ENCODE assay signal across 8 cellular contexts in genomic region chr12:96501139-96501741, GRCh38. TPM values are rescaled to one million over a fixed set of nuclear protein-coding genes. Genes with fewer than 3 reads are reported as not detected.
A peak's percentile ranks its signal among the peaks of the same experiment; 100 is the strongest.
DNase-seq lines count a peak whose midpoint lies in the region; ATAC-seq and TF ChIP-seq lines count a peak whose summit lies in the region.

No MANE protein-coding gene starts in this region.

- H3K4me1 ChIP-seq in HEK293 (ENCODE audit: control insufficient read depth, insufficient read depth, low read length) (no peaks in the 10 kb centered on the region), MM.1S (ENCODE audit: low read length) (peaks cover 54% of the 10 kb centered on the region), gastrocnemius medialis (peaks cover 4 to 14% of the 10 kb centered on the region in 2 donors)

- H3K27ac ChIP-seq in HEK293 (ENCODE audit: extremely low read depth, low read depth, low read length) = no peak overlapping the region
- H3K27ac ChIP-seq in MM.1S (ENCODE audit: low read length) = peak overlapping the region; percentile 96
- peak overlapping the region; percentile 58 to 77 (median 66) for H3K27ac ChIP-seq in gastrocnemius medialis

- intact Hi-C loops in gastrocnemius medialis (cut with DNase I; ENCODE audit: low total_unique reads) = loop anchor here (5.0 kb wide), 1 partner anchor 99 kb away; the partner anchor contains the start of gene CDK17

- CTCF ChIA-PET in HEK293 (lab: Yijun Ruan, JAX) = interaction anchor here (0.6 to 2.2 kb wide), 4 partner anchors 12 to 439 kb away, joined by 3 to 9 read pairs (median 6); partner anchors contain the start of gene CFAP54
- CTCF ChIA-PET in activated CD4-positive, alpha-beta memory T cell treated with anti-CD3 and anti-CD28 coated beads, Interleukin-2, amount 10 ng/mL, durations not matched to agents 7 days and 5 days (lab: Charles Lee) = interaction anchor here (1.0 to 4.5 kb wide), 8 partner anchors 12 to 104 kb away, joined by 3 to 29 read pairs (median 5); partner anchors contain the start of genes CDK17 and CFAP54

- H3K4me3 ChIP-seq in HEK293 (ENCODE audit: low read depth, low read length) = no peak overlapping the region
- H3K4me3 ChIP-seq in MM.1S (ENCODE audit: low read length) = peak overlapping the region; percentile 18; the same call in 1 of the 2 replicates
- no peak overlapping the region for H3K4me3 ChIP-seq in foreskin fibroblast (ENCODE audit: low read depth in 1 of 2, low read length in 2 of 2)
- no peak overlapping the region for H3K4me3 ChIP-seq in gastrocnemius medialis

- no peaks in the 10 kb centered on the region for H4K20me1 ChIP-seq in MM.1S (ENCODE audit: insufficient read depth, low read length)

- peak overlapping the region; percentile 55 for H3K9ac ChIP-seq in MM.1S (ENCODE audit: low read length)

- peak; percentile 69 to 74 for ATAC-seq in gastrocnemius medialis

- H3K27ac Mint-ChIP-seq in activated CD4-positive, alpha-beta memory T cell treated with anti-CD3 and anti-CD28 coated beads, Interleukin-2, amount 10 ng/mL, durations not matched to agents 7 days and 5 days = peak overlapping the region; percentile 89

- H3K9me2 ChIP-seq in MM.1S (replicated peaks; ENCODE audit: insufficient read depth, low read length) = no peaks in the 10 kb centered on the region

- TF ChIP-seq POLR2A in gastrocnemius medialis (IDR thresholded peaks at IDR 0.05) = no peak

- DNase-seq in NCI-H510A treated with DMSO at 0.1 percent for 48 hours (lab: John Stamatoyannopoulos, UW) (peak; percentile 19), NCI-H510A (lab: John Stamatoyannopoulos, UW) (no peak), MM.1S (peak; percentile 85), foreskin fibroblast (peak; percentile 47 to 63), gastrocnemius medialis (peak in 1 of 2 donors; percentile 6), DMS79 treated with DMSO at 0.1 percent for 48 hours (lab: John Stamatoyannopoulos, UW) (no peak)
- peak; percentile 57 for DNase-seq in activated CD4-positive, alpha-beta memory T cell treated with anti-CD3 and anti-CD28 coated beads, Interleukin-2, amount 10 ng/mL, durations not matched to agents 7 days and 5 days

- H3K36me3 Mint-ChIP-seq in activated CD4-positive, alpha-beta memory T cell treated with anti-CD3 and anti-CD28 coated beads, Interleukin-2, amount 10 ng/mL, durations not matched to agents 7 days and 5 days (ENCODE audit: low read depth) = peaks cover 20% of the 10 kb centered on the region

- H3K4me1 Mint-ChIP-seq in activated CD4-positive, alpha-beta memory T cell treated with anti-CD3 and anti-CD28 coated beads, Interleukin-2, amount 10 ng/mL, durations not matched to agents 7 days and 5 days = peaks cover 54% of the 10 kb centered on the region

- H3K27me3 Mint-ChIP-seq in activated CD4-positive, alpha-beta memory T cell treated with anti-CD3 and anti-CD28 coated beads, Interleukin-2, amount 10 ng/mL, durations not matched to agents 7 days and 5 days = no peaks in the 10 kb centered on the region

- peak overlapping the region; percentile 53 for H3K4me2 ChIP-seq in MM.1S (ENCODE audit: low read depth, low read length)

- no peaks in the 10 kb centered on the region for H3K9me3 ChIP-seq in HEK293 (ENCODE audit: control insufficient read depth, insufficient read depth, low read depth, low read length)
- H3K9me3 ChIP-seq in MM.1S (replicated peaks; ENCODE audit: insufficient read depth, low read length) = no peaks in the 10 kb centered on the region
- no peaks in the 10 kb centered on the region for H3K9me3 ChIP-seq in gastrocnemius medialis

- in situ Hi-C loops in gastrocnemius medialis (cut with MboI; ENCODE audit: low sequenced_read_pairs in 4 of 4) = loop anchor here in 3 of 4 donors (25.0 kb wide), 2 partner anchors 289 to 439 kb away; no protein-coding TSS in a partner anchor

- peak overlapping the region; percentile 25 for H3K4me3 Mint-ChIP-seq in activated CD4-positive, alpha-beta memory T cell treated with anti-CD3 and anti-CD28 coated beads, Interleukin-2, amount 10 ng/mL, durations not matched to agents 7 days and 5 days

- TF ChIP-seq CTCF in HEK293 (tag by site-specific recombination; IDR thresholded peaks at IDR 0.05) (no peak), MM.1S (IDR thresholded peaks at IDR 0.05; ENCODE audit: low read length) (no peak), foreskin fibroblast (IDR thresholded peaks at IDR 0.05; ENCODE audit: low read depth, low read length) (no peak), gastrocnemius medialis (IDR thresholded peaks at IDR 0.05 in 4 of 5, conservative IDR thresholded peaks at IDR 0.05 in 1 of 5) (no peak)

- H3K36me3 ChIP-seq in HEK293 (ENCODE audit: control insufficient read depth in 2 of 2, insufficient read depth in 1 of 2, low read length in 2 of 2) (no peaks in the 10 kb centered on the region; a peak in 1 of 3 replicates), MM.1S (replicated peaks; ENCODE audit: insufficient read depth, low read length) (no peaks in the 10 kb centered on the region), gastrocnemius medialis (no peaks in the 10 kb centered on the region)

- H3K27me3 ChIP-seq in MM.1S (replicated peaks; ENCODE audit: insufficient read depth, low read length) = no peaks in the 10 kb centered on the region
- H3K27me3 ChIP-seq in gastrocnemius medialis = no peaks in the 10 kb centered on the region

- peaks cover 5% of the 10 kb centered on the region for H3K9me3 Mint-ChIP-seq in activated CD4-positive, alpha-beta memory T cell treated with anti-CD3 and anti-CD28 coated beads, Interleukin-2, amount 10 ng/mL, durations not matched to agents 7 days and 5 days

- no peak overlapping the region for H2AFZ ChIP-seq in MM.1S (ENCODE audit: low read length)

- no peaks in the 10 kb centered on the region for H3K79me2 ChIP-seq in MM.1S (ENCODE audit: low read length)

- H3F3A ChIP-seq in MM.1S (ENCODE audit: insufficient read depth, low read length) = peaks cover 48% of the 10 kb centered on the region

- POLR2A ChIA-PET in HEK293 (lab: Yijun Ruan, JAX) = interaction anchor here (0.6 kb wide), 1 partner anchor 54 kb away, joined by 8 read pairs; no protein-coding TSS in a partner anchor
- POLR2A ChIA-PET in activated CD4-positive, alpha-beta memory T cell treated with anti-CD3 and anti-CD28 coated beads, Interleukin-2, amount 10 ng/mL, durations not matched to agents 7 days and 5 days (lab: Charles Lee) = interaction anchor here (0.9 to 3.4 kb wide), 6 partner anchors 10 to 101 kb away, joined by 3 to 46 read pairs (median 4); partner anchors contain the start of genes CDK17 and CFAP54

TF ChIP-seq in HEK293, 187 proteins besides CTCF, POLR2A, EP300 and RAD21 (continues in another document):
- no peak for TF ChIP-seq ZNF621 (tag by site-specific recombination; IDR thresholded peaks at IDR 0.05)
- TF ChIP-seq MZF1 (tag by site-specific recombination; IDR thresholded peaks at IDR 0.05; ENCODE audit: borderline replicate concordance) = no peak
- TF ChIP-seq ZNF169 (tag by site-specific recombination; IDR thresholded peaks at IDR 0.05) = no peak
- TF ChIP-seq YY1 (tag by site-specific recombination; IDR thresholded peaks at IDR 0.05) = no peak
- no peak for TF ChIP-seq ZNF626 (tag by site-specific recombination; IDR thresholded peaks at IDR 0.05)
- no peak for TF ChIP-seq ZNF112 (tag by site-specific recombination; IDR thresholded peaks at IDR 0.05)
- TF ChIP-seq ZFP69B (tag by site-specific recombination; IDR thresholded peaks at IDR 0.05) = no peak
- peak; percentile 55; the same call in 1 of the 2 replicates for TF ChIP-seq ZNF449 (tag by site-specific recombination; IDR thresholded peaks at IDR 0.05)
- no peak for TF ChIP-seq ZNF610 (tag by site-specific recombination; IDR thresholded peaks at IDR 0.05; ENCODE audit: borderline replicate concordance)
- peak; percentile 31 for TF ChIP-seq SETDB1 (IDR thresholded peaks at IDR 0.05; ENCODE audit: insufficient read length, low read length)
- TF ChIP-seq, protein P1, sequence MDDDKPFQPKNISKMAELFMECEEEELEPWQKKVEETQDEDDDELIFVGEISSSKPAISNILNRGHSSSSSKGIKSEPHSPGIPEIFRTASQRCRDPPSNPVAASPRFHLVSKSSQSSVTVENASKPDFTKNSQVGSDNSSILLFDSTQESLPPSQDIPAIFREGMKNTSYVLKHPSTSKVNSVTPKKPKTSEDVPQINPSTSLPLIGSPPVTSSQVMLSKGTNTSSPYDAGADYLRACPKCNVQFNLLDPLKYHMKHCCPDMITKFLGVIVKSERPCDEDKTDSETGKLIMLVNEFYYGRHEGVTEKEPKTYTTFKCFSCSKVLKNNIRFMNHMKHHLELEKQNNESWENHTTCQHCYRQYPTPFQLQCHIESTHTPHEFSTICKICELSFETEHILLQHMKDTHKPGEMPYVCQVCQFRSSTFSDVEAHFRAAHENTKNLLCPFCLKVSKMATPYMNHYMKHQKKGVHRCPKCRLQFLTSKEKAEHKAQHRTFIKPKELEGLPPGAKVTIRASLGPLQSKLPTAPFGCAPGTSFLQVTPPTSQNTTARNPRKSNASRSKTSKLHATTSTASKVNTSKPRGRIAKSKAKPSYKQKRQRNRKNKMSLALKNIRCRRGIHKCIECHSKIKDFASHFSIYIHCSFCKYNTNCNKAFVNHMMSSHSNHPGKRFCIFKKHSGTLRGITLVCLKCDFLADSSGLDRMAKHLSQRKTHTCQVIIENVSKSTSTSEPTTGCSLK (tag by site-specific recombination; IDR thresholded peaks at IDR 0.05) = no peak
- TF ChIP-seq IKZF3 (tag by site-specific recombination; IDR thresholded peaks at IDR 0.05) = no peak
- TF ChIP-seq, protein P2, sequence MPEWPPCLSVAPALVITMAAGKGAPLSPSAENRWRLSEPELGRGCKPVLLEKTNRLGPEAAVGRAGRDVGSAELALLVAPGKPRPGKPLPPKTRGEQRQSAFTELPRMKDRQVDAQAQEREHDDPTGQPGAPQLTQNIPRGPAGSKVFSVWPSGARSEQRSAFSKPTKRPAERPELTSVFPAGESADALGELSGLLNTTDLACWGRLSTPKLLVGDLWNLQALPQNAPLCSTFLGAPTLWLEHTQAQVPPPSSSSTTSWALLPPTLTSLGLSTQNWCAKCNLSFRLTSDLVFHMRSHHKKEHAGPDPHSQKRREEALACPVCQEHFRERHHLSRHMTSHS (tag by site-specific recombination; IDR thresholded peaks at IDR 0.05) = no peak

RNA-seq across cellular contexts. Expression of gene CFAP54, which starts 11.9 kb away (rescaled TPM):
- total RNA-seq in activated CD4-positive, alpha-beta memory T cell treated with anti-CD3 and anti-CD28 coated beads, Interleukin-2, amount 10 ng/mL, durations not matched to agents 7 days and 5 days = under 1 TPM; 0.55 to 0.75 TPM
- total RNA-seq in gastrocnemius medialis = not detected

Comparison
In these comparisons a context has a peak if more than half of its experiments do, and no peak if none do; other contexts are left out.
1. DNase-seq: peak in NCI-H510A treated with DMSO at 0.1 percent for 48 hours (single experiment), MM.1S (single experiment), activated CD4-positive, alpha-beta memory T cell treated with anti-CD3 and anti-CD28 coated beads, Interleukin-2, amount 10 ng/mL, durations not matched to agents 7 days and 5 days (single experiment) and foreskin fibroblast (2 of 2); none in NCI-H510A (single experiment) and DMS79 treated with DMSO at 0.1 percent for 48 hours (single experiment).